In genomic region chr7:131476740-131477139, GRCh38 we compare ENCODE assay signal across 2 cellular contexts.
TF ChIP-seq lines count a peak whose summit lies in the region.

No MANE protein-coding gene starts in this region.

TF ChIP-seq in liver, 16 proteins besides CTCF, POLR2A, EP300 and RAD21 (continued from another document):
- TF ChIP-seq REST (IDR thresholded peaks at IDR 0.05): no peak
- no peak for TF ChIP-seq FOXA1 (IDR thresholded peaks at IDR 0.05)
- no peak for TF ChIP-seq ZBTB33 (IDR thresholded peaks at IDR 0.05)
- no peak for TF ChIP-seq SP1 (IDR thresholded peaks at IDR 0.05)
- no peak for TF ChIP-seq MAX (IDR thresholded peaks at IDR 0.05)

TF ChIP-seq in HepG2, 621 proteins besides CTCF, POLR2A, EP300 and RAD21 (continued from another document):
- TF ChIP-seq CENPBD1 (CRISPR knock-in tag; IDR thresholded peaks at IDR 0.05; ENCODE audit: borderline replicate concordance, low read depth): no peak
- no peak for TF ChIP-seq ZNF468 (CRISPR knock-in tag; IDR thresholded peaks at IDR 0.05)
- no peak for TF ChIP-seq ZNF720 (CRISPR knock-in tag; IDR thresholded peaks at IDR 0.05)
- no peak for TF ChIP-seq ZFP36 (IDR thresholded peaks at IDR 0.05; ENCODE audit: borderline replicate concordance, low read depth, low read length, partially characterized antibody)
- no peak for TF ChIP-seq MZF1 (CRISPR knock-in tag; IDR thresholded peaks at IDR 0.05; ENCODE audit: borderline replicate concordance)
